Comparison of ENCODE assay signal across 8 cellular contexts in the genomic region with DNA sequence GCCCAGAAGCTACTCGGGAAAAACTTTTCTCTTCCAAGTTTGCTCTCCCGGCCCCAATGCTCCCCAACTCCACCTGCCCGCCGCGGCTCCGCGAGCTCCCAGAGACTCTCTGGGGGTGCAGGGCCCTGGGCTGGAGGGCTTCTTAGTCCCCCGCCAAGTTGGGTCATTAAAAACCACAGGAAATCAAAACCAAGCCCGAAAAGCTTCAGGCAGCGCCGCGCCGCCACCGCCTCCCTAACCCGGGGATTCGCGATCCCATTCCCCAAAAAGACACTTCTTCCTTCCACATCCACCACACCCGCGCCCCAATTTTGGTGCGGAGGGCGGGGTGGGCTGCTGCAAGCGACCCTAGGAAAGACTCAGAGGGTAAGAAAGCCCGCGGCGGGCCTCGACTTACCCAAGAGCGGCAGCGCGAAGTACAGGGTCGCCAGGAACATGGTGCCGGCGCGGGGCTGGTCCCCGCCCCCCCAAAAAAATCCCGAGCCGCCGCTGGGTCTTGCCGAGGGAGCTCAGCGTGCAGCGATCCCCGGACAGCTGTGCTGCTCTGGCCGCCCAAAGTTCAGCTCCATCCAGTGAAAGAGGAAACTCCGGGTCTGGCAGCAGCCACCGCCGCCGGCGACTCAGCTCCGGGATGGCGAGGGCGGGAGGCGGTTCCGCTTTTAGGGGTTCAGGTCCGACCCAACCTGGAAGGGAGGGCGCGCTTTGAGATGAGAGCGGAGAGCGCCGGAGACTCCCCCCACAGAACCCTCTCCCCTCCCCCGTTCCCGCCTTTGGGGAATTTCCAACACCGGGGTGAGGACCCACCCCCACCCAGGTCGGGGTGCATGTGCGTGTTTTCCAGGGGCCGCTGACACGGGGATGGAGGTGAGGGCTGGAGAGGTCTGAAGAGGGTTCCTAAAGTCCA. TPM values are rescaled to one million over a fixed set of nuclear protein-coding genes. Genes with fewer than 3 reads are reported as not detected.
DNase-seq lines count a peak whose midpoint lies in the region; ATAC-seq, FAIRE-seq and TF ChIP-seq lines count a peak whose summit lies in the region.

No MANE protein-coding gene starts in this region.

- ATAC-seq in pancreas (peak; percentile 42 to 67 (median 52)), GM19395 (IDR thresholded peaks at IDR 0.05; ENCODE audit: unreplicated experiment) (no peak)

- H3K27ac Mint-ChIP-seq in Calu3 (ENCODE audit: unreplicated experiment) = no peak overlapping the region

- WGBS in pancreas, 2 donors = 1 to 2% methylated on average over 64 to 65 of the region's 65 CpGs

- CTCF ChIA-PET in Calu3 (lab: Charles Lee) = no interaction called here

- BruUV-seq in Calu3 (replicated peaks; lab: Mats Ljungman, UMichigan) = no TSS peak

- H3K27ac ChIP-seq in pancreas = no peak overlapping the region

- FAIRE-seq in frontal cortex (lab: Jason Lieb, UNC) (no peak), pancreas (lab: Jason Lieb, UNC) (no peak)

- H3K9me3 ChIP-seq in pancreas = no peaks in the 10 kb centered on the region

- peaks cover 0 to 3% (median 3%) of the 10 kb centered on the region in 3 donors for H3K4me1 ChIP-seq in pancreas

- H3K36me3 Mint-ChIP-seq in Calu3 (ENCODE audit: insufficient read depth, unreplicated experiment) = peaks cover 4% of the 10 kb centered on the region

- peak overlapping the region; percentile 26 to 62 (median 39) for H3K4me3 ChIP-seq in pancreas

- TF ChIP-seq CTCF in Calu3 (IDR thresholded peaks at IDR 0.05; ENCODE audit: unreplicated experiment) (no peak), pancreas (IDR thresholded peaks at IDR 0.05) (no peak)

- no peaks in the 10 kb centered on the region for H3K9me3 Mint-ChIP-seq in Calu3 (ENCODE audit: low read depth, unreplicated experiment)

- H3K4me3 Mint-ChIP-seq in Calu3 (ENCODE audit: low read depth, unreplicated experiment) = peak overlapping the region; percentile 36

- H3K4me1 Mint-ChIP-seq in Calu3 (ENCODE audit: low read depth, unreplicated experiment) = peaks cover 14% of the 10 kb centered on the region

- DNase-seq in Calu3 (no peak), M059J (ENCODE audit: low read depth) (peak; percentile 50), frontal cortex (ENCODE audit: low spot score in 2 of 2) (peak; percentile 31 to 54), pancreas (peak in 5 of 6 donors; percentile 6 to 82 (median 37)), NCI-H2171 (lab: John Stamatoyannopoulos, UW) (no peak), cerebellum (ENCODE audit: low spot score) (no peak)
- DNase-seq in activated naive CD4-positive, alpha-beta T cell treated with anti-CD3 and anti-CD28 coated beads, Interleukin-2, amount 50 U/mL, for 16 hours = no peak

- peaks cover 0 to 14% (median 0%) of the 10 kb centered on the region in 4 donors for H3K27me3 ChIP-seq in pancreas

- H3K27me3 Mint-ChIP-seq in Calu3 (ENCODE audit: unreplicated experiment) = peaks cover 37% of the 10 kb centered on the region

- intact Hi-C loops in Calu3 (cut with micrococcal nuclease; ENCODE audit: unreplicated experiment) (no loop called here), pancreas (cut with DNase I) (no loop called here)

- H3K36me3 ChIP-seq in pancreas = no peaks in the 10 kb centered on the region

RNA-seq across cellular contexts. Expression of a gene that starts 1.2 kb away (rescaled TPM):
- not detected in 2 replicates for total RNA-seq in Calu3 (2022)
- total RNA-seq in M059J (2014; rRNA removed; shearing (Covaris generic)) = 32.2 and 49.4 TPM in 2 replicates
- 8.2 TPM for total RNA-seq in frontal cortex
- 1 to 10 TPM in 5 of 6 donors, under 1 TPM in 1; 0.79 to 4.4 (median 1.5) TPM for total RNA-seq in pancreas
- polyA plus RNA-seq in pancreas = under 1 TPM; 0.61 to 0.70 TPM
- total RNA-seq in cerebellum = 30.4 TPM

RNA-seq across cellular contexts. Expression of a gene that starts 52.4 kb away (rescaled TPM):
- total RNA-seq in Calu3 (2022) (not detected in 2 replicates), frontal cortex (not detected), pancreas (not detected), cerebellum (not detected)
- total RNA-seq in M059J (2014; rRNA removed; shearing (Covaris generic)) = not detected in 2 replicates
- polyA plus RNA-seq in pancreas = not detected

Comparison
In these comparisons a context has a peak if more than half of its experiments do, and no peak if none do; other contexts are left out.
1. DNase-seq: peak in M059J (single experiment), frontal cortex (2 of 2) and pancreas (5 of 6); none in Calu3 (single experiment), NCI-H2171 (single experiment), activated naive CD4-positive, alpha-beta T cell treated with anti-CD3 and anti-CD28 coated beads, Interleukin-2, amount 50 U/mL, for 16 hours (single experiment) and cerebellum (single experiment).